ENCODE assay signal across 25 cellular contexts in genomic region chr10:99412100-99412499, GRCh38. TPM values are rescaled to one million over a fixed set of nuclear protein-coding genes. Genes with fewer than 3 reads are reported as not detected.
DNase-seq lines count a peak whose midpoint lies in the region; ATAC-seq, FAIRE-seq and TF ChIP-seq lines count a peak whose summit lies in the region.
"Had no signal": no experiment of that assay in that cellular context is flagged by ENCODE, and none has a peak within 500 bp of the region (broad histone marks: within the 10 kb centered on the region; RNA-seq: fewer than 3 reads in every experiment).

No MANE protein-coding gene starts in this region.

- peaks cover 9% of the 10 kb centered on the region for H3K79me2 ChIP-seq in hepatocyte

- peak overlapping the region; percentile 6 for H3K27ac Mint-ChIP-seq in activated CD4-positive, alpha-beta T cell treated with anti-CD3 and anti-CD28 coated beads, Interleukin-2, amount 10 ng/mL, durations not matched to agents 24 days and 14 days
- peak overlapping the region; percentile 27 for H3K27ac Mint-ChIP-seq in T-helper 17 cell
- H3K27ac Mint-ChIP-seq: activated CD4-positive, alpha-beta memory T cell treated with anti-CD3 and anti-CD28 coated beads for 36 hours; B cell; nephron progenitor cell had no signal

- no peaks in the 10 kb centered on the region for H3K4me1 ChIP-seq in hepatocyte (ENCODE audit: insufficient read depth)
- peaks cover 0 to 2% of the 10 kb centered on the region in 2 donors for H3K4me1 ChIP-seq in small intestine (ENCODE audit: control insufficient read depth in 2 of 2, insufficient read depth in 1 of 2, low read depth in 1 of 2, low read length in 1 of 2)

- H2AFZ ChIP-seq in hepatocyte: no peak overlapping the region

- WGBS in hepatocyte (ENCODE audit: low lambda C conversion rate, missing lambda C conversion rate): 70% methylated on average over 1 of the region's 1 CpG
- WGBS in small intestine, 3 donors: 13 to 68% (median 42%) methylated on average over 1 of the region's 1 CpG

- H3K9me3 ChIP-seq in T-helper 17 cell (ENCODE audit: control insufficient read depth, low read length, poor library complexity, severe bottlenecking) (no peaks in the 10 kb centered on the region), hepatocyte (ENCODE audit: low read depth) (no peaks in the 10 kb centered on the region), small intestine (ENCODE audit: control insufficient read depth, low read depth) (no peaks in the 10 kb centered on the region)

- H3K4me1 Mint-ChIP-seq in activated CD4-positive, alpha-beta T cell treated with anti-CD3 and anti-CD28 coated beads, Interleukin-2, amount 10 ng/mL, durations not matched to agents 24 days and 14 days: peaks cover 11% of the 10 kb centered on the region
- H3K4me1 Mint-ChIP-seq in T-helper 17 cell: peaks cover 3% of the 10 kb centered on the region
- H3K4me1 Mint-ChIP-seq: nephron progenitor cell had no signal

- H3K27ac ChIP-seq in hepatocyte (peak overlapping the region; percentile 31), small intestine (ENCODE audit: low read depth in 1 of 2, low read length in 1 of 2) (peak overlapping the region in 1 of 2 donors; percentile 84)
- H3K27ac ChIP-seq: 22Rv1, HL-60, WERI-Rb-1 had no signal

- no peaks in the 10 kb centered on the region for H3K9me2 ChIP-seq in hepatocyte (replicated peaks; ENCODE audit: insufficient read depth)

- H3K4me3 ChIP-seq in hepatocyte (no peak overlapping the region), small intestine (ENCODE audit: low read depth in 1 of 2, low read length in 2 of 2) (no peak overlapping the region)
- H3K4me3 ChIP-seq: dorsolateral prefrontal cortex had no signal

- H3K36me3 ChIP-seq in hepatocyte (replicated peaks; ENCODE audit: insufficient read depth, low read depth): no peaks in the 10 kb centered on the region
- H3K36me3 ChIP-seq in small intestine (ENCODE audit: control insufficient read depth in 2 of 2, insufficient read depth in 2 of 2, low read length in 2 of 2): peaks cover 0 to 2% of the 10 kb centered on the region in 2 donors

- peaks cover 11% of the 10 kb centered on the region for H3K36me3 Mint-ChIP-seq in activated CD4-positive, alpha-beta T cell treated with anti-CD3 and anti-CD28 coated beads, Interleukin-2, amount 10 ng/mL, durations not matched to agents 24 days and 14 days (ENCODE audit: low read depth)
- H3K36me3 Mint-ChIP-seq in T-helper 17 cell (ENCODE audit: low read depth): peaks cover 2% of the 10 kb centered on the region

- no peak for FAIRE-seq in small intestine (lab: Jason Lieb, UNC)
- FAIRE-seq: frontal cortex had no signal

- H3K4me3 Mint-ChIP-seq in activated CD4-positive, alpha-beta T cell treated with anti-CD3 and anti-CD28 coated beads, Interleukin-2, amount 10 ng/mL, durations not matched to agents 24 days and 14 days: no peak overlapping the region
- no peak overlapping the region for H3K4me3 Mint-ChIP-seq in T-helper 17 cell
- H3K4me3 Mint-ChIP-seq: activated CD4-positive, alpha-beta memory T cell treated with anti-CD3 and anti-CD28 coated beads for 36 hours; B cell; nephron progenitor cell had no signal

- no peaks in the 10 kb centered on the region for H3K27me3 ChIP-seq in hepatocyte
- no peaks in the 10 kb centered on the region for H3K27me3 ChIP-seq in small intestine (ENCODE audit: control insufficient read depth in 2 of 2, insufficient read depth in 2 of 2, low read length in 2 of 2)
- H3K27me3 ChIP-seq: dorsolateral prefrontal cortex had no signal

- TF ChIP-seq CTCF in hepatocyte (IDR thresholded peaks at IDR 0.05; ENCODE audit: poor library complexity): peak; percentile 25

- H4K20me1 ChIP-seq in hepatocyte (ENCODE audit: insufficient read depth, poor library complexity, severe bottlenecking): no peaks in the 10 kb centered on the region

- no peaks in the 10 kb centered on the region for H3K9me3 Mint-ChIP-seq in activated CD4-positive, alpha-beta T cell treated with anti-CD3 and anti-CD28 coated beads, Interleukin-2, amount 10 ng/mL, durations not matched to agents 24 days and 14 days
- H3K9me3 Mint-ChIP-seq: activated CD4-positive, alpha-beta memory T cell treated with anti-CD3 and anti-CD28 coated beads for 36 hours had no signal

- ATAC-seq in T-helper 17 cell (no peak), HG03139 (IDR thresholded peaks at IDR 0.05; ENCODE audit: unreplicated experiment) (no peak), GM19328 (IDR thresholded peaks at IDR 0.05; ENCODE audit: unreplicated experiment) (no peak)
- ATAC-seq: esophagus mucosa had no signal

- intact Hi-C loops in activated CD4-positive, alpha-beta T cell treated with anti-CD3 and anti-CD28 coated beads, Interleukin-2, amount 10 ng/mL, durations not matched to agents 24 days and 14 days (cut with micrococcal nuclease): no loop called here

- H3K4me2 ChIP-seq in hepatocyte: no peak overlapping the region

- H3K27me3 Mint-ChIP-seq in activated CD4-positive, alpha-beta T cell treated with anti-CD3 and anti-CD28 coated beads, Interleukin-2, amount 10 ng/mL, durations not matched to agents 24 days and 14 days: no peaks in the 10 kb centered on the region
- no peaks in the 10 kb centered on the region for H3K27me3 Mint-ChIP-seq in T-helper 17 cell
- H3K27me3 Mint-ChIP-seq: activated CD4-positive, alpha-beta memory T cell treated with anti-CD3 and anti-CD28 coated beads for 36 hours; B cell had no signal

- no peak for DNase-seq in activated CD4-positive, alpha-beta T cell treated with anti-CD3 and anti-CD28 coated beads, Interleukin-2, amount 10 ng/mL, durations not matched to agents 24 days and 14 days
- no peak for DNase-seq in activated CD4-positive, alpha-beta T cell treated with anti-CD3 and anti-CD28 coated beads, Interleukin-2, amount 50 U/mL, for 48 hours
- DNase-seq in T-helper 17 cell: no peak
- DNase-seq in hepatocyte (ENCODE audit: low spot score): peak; percentile 69
- peak; percentile 82 for DNase-seq in small intestine
- DNase-seq in activated naive CD4-positive, alpha-beta T cell (lab: John Stamatoyannopoulos, UW): no peak
- DNase-seq: activated CD4-positive, alpha-beta memory T cell treated with anti-CD3 and anti-CD28 coated beads for 36 hours; activated naive CD4-positive, alpha-beta T cell treated with Interleukin-2 at 50 U/mL for 16 hours; amniotic stem cell; caudate nucleus; dorsolateral prefrontal cortex; kidney glomerular epithelial cell; midbrain; NCI-H2171 treated with DMSO at 0.1 percent for 48 hours; nephron progenitor cell; SHP77 treated with DMSO at 0.1 percent for 48 hours; T-helper 1 cell; WERI-Rb-1 had no signal

RNA-seq across cellular contexts. Expression of gene GOT1, which starts 18.3 kb away (rescaled TPM):
- 37.2 and 38.0 TPM in 2 replicates for total RNA-seq in activated CD4-positive, alpha-beta T cell treated with anti-CD3 and anti-CD28 coated beads, Interleukin-2, amount 10 ng/mL, durations not matched to agents 24 days and 14 days
- total RNA-seq in T-helper 17 cell: 1 to 10 TPM; 7.0 to 7.7 TPM
- 51.1 and 59.0 TPM in 2 replicates for total RNA-seq in hepatocyte
- polyA plus RNA-seq in hepatocyte: 53.1 and 60.8 TPM in 2 replicates
- polyA plus RNA-seq in small intestine: 100 to 1,000 TPM in 1 of 3 donors, 10 to 100 TPM in 2; 65.9 to 105 (median 78.0) TPM

Comparison
In these comparisons a context has a peak if more than half of its experiments do, and no peak if none do; other contexts are left out.
1. DNase-seq: peak in hepatocyte (single experiment) and small intestine (single experiment); none in activated CD4-positive, alpha-beta T cell treated with anti-CD3 and anti-CD28 coated beads, Interleukin-2, amount 10 ng/mL, durations not matched to agents 24 days and 14 days (single experiment), activated CD4-positive, alpha-beta T cell treated with anti-CD3 and anti-CD28 coated beads, Interleukin-2, amount 50 U/mL, for 48 hours (0 of 2), T-helper 17 cell (0 of 3) and activated naive CD4-positive, alpha-beta T cell (0 of 4).